ENCODE assay signal across 21 cellular contexts in the genomic region with DNA sequence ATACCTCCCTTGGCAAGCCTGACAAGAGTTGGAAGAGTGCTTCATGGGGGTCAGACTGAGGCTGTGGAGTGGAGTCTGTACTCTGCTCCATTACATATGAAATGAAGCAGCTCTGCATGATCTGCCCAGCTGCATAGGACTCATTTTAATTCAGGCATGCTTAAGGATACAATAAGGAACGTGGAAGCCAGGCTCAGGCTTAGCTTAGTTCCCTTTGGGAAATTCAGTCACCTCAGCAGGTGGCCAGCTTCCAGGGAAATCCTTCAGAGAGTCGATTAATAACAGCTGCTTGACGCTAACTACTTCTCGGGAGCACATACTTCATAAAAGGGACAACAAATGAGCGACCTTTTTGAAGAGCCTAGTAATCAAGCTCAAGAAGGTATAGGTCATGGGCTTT.
"Had no signal": no experiment of that assay in that cellular context is flagged by ENCODE, and none has a peak within 500 bp of the region (broad histone marks: within the 10 kb centered on the region; RNA-seq: fewer than 3 reads in every experiment).

No MANE protein-coding gene starts in this region.

- H3K4me3 Mint-ChIP-seq: activated CD4-positive, alpha-beta T cell treated with anti-CD3 and anti-CD28 coated beads, Interleukin-2, amount 10 ng/mL, durations not matched to agents 7 days and 5 days; activated CD8-positive, alpha-beta memory T cell treated with anti-CD3 and anti-CD28 coated beads, Interleukin-2, amount 10 ng/mL, durations not matched to agents 7 days and 5 days; activated CD8-positive, alpha-beta T cell treated with anti-CD3 and anti-CD28 coated beads for 36 hours; activated naive CD4-positive, alpha-beta T cell treated with anti-CD3 and anti-CD28 coated beads, Interleukin-2, amount 10 ng/mL, durations not matched to agents 7 days and 5 days; immature natural killer cell; naive thymus-derived CD4-positive, alpha-beta T cell; neural crest cell had no signal

- H3K27me3 ChIP-seq: gastroesophageal sphincter, heart right ventricle, left lung, upper lobe of right lung had no signal

- H3K27me3 Mint-ChIP-seq: activated CD4-positive, alpha-beta T cell treated with anti-CD3 and anti-CD28 coated beads, Interleukin-2, amount 10 ng/mL, durations not matched to agents 7 days and 5 days; activated CD8-positive, alpha-beta memory T cell treated with anti-CD3 and anti-CD28 coated beads, Interleukin-2, amount 10 ng/mL, durations not matched to agents 7 days and 5 days; activated CD8-positive, alpha-beta T cell treated with anti-CD3 and anti-CD28 coated beads for 36 hours; activated naive CD4-positive, alpha-beta T cell treated with anti-CD3 and anti-CD28 coated beads, Interleukin-2, amount 10 ng/mL, durations not matched to agents 7 days and 5 days; naive thymus-derived CD4-positive, alpha-beta T cell had no signal

- H3K27ac Mint-ChIP-seq: activated CD4-positive, alpha-beta T cell treated with anti-CD3 and anti-CD28 coated beads, Interleukin-2, amount 10 ng/mL, durations not matched to agents 7 days and 5 days; activated CD8-positive, alpha-beta memory T cell treated with anti-CD3 and anti-CD28 coated beads, Interleukin-2, amount 10 ng/mL, durations not matched to agents 7 days and 5 days; activated CD8-positive, alpha-beta T cell treated with anti-CD3 and anti-CD28 coated beads for 36 hours; activated naive CD4-positive, alpha-beta T cell treated with anti-CD3 and anti-CD28 coated beads, Interleukin-2, amount 10 ng/mL, durations not matched to agents 7 days and 5 days; immature natural killer cell; naive thymus-derived CD4-positive, alpha-beta T cell had no signal

- H3K27ac ChIP-seq: coronary artery, epithelial cell of prostate, gastroesophageal sphincter, heart right ventricle, left lung, upper lobe of right lung had no signal

- H3K4me3 ChIP-seq: coronary artery, gastroesophageal sphincter, heart right ventricle, left lung, lung, upper lobe of right lung had no signal

- DNase-seq: activated CD4-positive, alpha-beta T cell treated with anti-CD3 and anti-CD28 coated beads, Interleukin-2, amount 10 ng/mL, durations not matched to agents 7 days and 5 days; activated CD4-positive, CD25-positive, alpha-beta regulatory T cell treated with anti-CD3 and anti-CD28 coated beads, Interleukin-2, amount 50 U/mL, for 72 hours; activated CD8-positive, alpha-beta memory T cell treated with anti-CD3 and anti-CD28 coated beads, Interleukin-2, amount 10 ng/mL, durations not matched to agents 7 days and 5 days; activated CD8-positive, alpha-beta T cell treated with anti-CD3 and anti-CD28 coated beads for 36 hours; activated effector memory CD4-positive, alpha-beta T cell treated with anti-CD3 and anti-CD28 coated beads, Interleukin-2, amount 50 U/mL, for 16 hours; activated naive CD4-positive, alpha-beta T cell treated with anti-CD3 and anti-CD28 coated beads, Interleukin-2, amount 10 ng/mL, durations not matched to agents 7 days and 5 days; activated T-cell treated with anti-CD3 and anti-CD28 coated beads for 4 hours; amygdala; cerebellar nuclear complex; heart right ventricle; immature natural killer cell; left lung; naive thymus-derived CD4-positive, alpha-beta T cell; stimulated activated CD4-positive, alpha-beta T cell treated with anti-CD3 and anti-CD28 coated beads, Interleukin-4, amount 100 ng/mL, for 1 hour; stimulated activated naive CD4-positive, alpha-beta T cell; upper lobe of right lung had no signal

- H3K4me1 ChIP-seq: gastroesophageal sphincter, heart right ventricle, left lung, upper lobe of right lung had no signal

- H3K36me3 ChIP-seq: gastroesophageal sphincter, heart right ventricle, left lung, upper lobe of right lung had no signal

- H3K36me3 Mint-ChIP-seq: activated CD8-positive, alpha-beta memory T cell treated with anti-CD3 and anti-CD28 coated beads, Interleukin-2, amount 10 ng/mL, durations not matched to agents 7 days and 5 days; activated naive CD4-positive, alpha-beta T cell treated with anti-CD3 and anti-CD28 coated beads, Interleukin-2, amount 10 ng/mL, durations not matched to agents 7 days and 5 days had no signal

- H3K9me3 ChIP-seq: gastroesophageal sphincter, left lung, upper lobe of right lung had no signal

- H3K4me1 Mint-ChIP-seq: activated CD4-positive, alpha-beta T cell treated with anti-CD3 and anti-CD28 coated beads, Interleukin-2, amount 10 ng/mL, durations not matched to agents 7 days and 5 days; activated CD8-positive, alpha-beta memory T cell treated with anti-CD3 and anti-CD28 coated beads, Interleukin-2, amount 10 ng/mL, durations not matched to agents 7 days and 5 days; activated naive CD4-positive, alpha-beta T cell treated with anti-CD3 and anti-CD28 coated beads, Interleukin-2, amount 10 ng/mL, durations not matched to agents 7 days and 5 days; immature natural killer cell; naive thymus-derived CD4-positive, alpha-beta T cell had no signal

- ATAC-seq: activated CD8-positive, alpha-beta memory T cell treated with anti-CD3 and anti-CD28 coated beads, Interleukin-2, amount 10 ng/mL, durations not matched to agents 7 days and 5 days; activated CD8-positive, alpha-beta T cell treated with anti-CD3 and anti-CD28 coated beads for 36 hours; gastroesophageal sphincter; heart right ventricle; left lung; naive thymus-derived CD4-positive, alpha-beta T cell; upper lobe of right lung had no signal
